In genomic region chr11:97871816-97872215, GRCh38 we compare ENCODE assay signal across 2 cellular contexts.
TF ChIP-seq lines count a peak whose summit lies in the region.

No MANE protein-coding gene starts in this region.

TF ChIP-seq in GM23338, 12 proteins besides CTCF, POLR2A, EP300 and RAD21 (continued from another document):
- no peak for TF ChIP-seq ZNF462 (CRISPR knock-in tag; IDR thresholded peaks at IDR 0.05)
- TF ChIP-seq NANOG (IDR thresholded peaks at IDR 0.05; ENCODE audit: borderline replicate concordance): no peak
- TF ChIP-seq ETS1 (IDR thresholded peaks at IDR 0.05): no peak
- no peak for TF ChIP-seq JUNB (IDR thresholded peaks at IDR 0.05; ENCODE audit: unreplicated experiment)
- TF ChIP-seq ZNF114 (CRISPR knock-in tag; IDR thresholded peaks at IDR 0.05): no peak
- no peak for TF ChIP-seq REST (IDR thresholded peaks at IDR 0.05; ENCODE audit: unreplicated experiment)
- TF ChIP-seq POLR2AphosphoS5 (IDR thresholded peaks at IDR 0.05; ENCODE audit: low read depth): no peak
- TF ChIP-seq CREB1 (CRISPR knock-in tag; IDR thresholded peaks at IDR 0.05; ENCODE audit: low read depth): no peak
- no peak for TF ChIP-seq STAT1 (IDR thresholded peaks at IDR 0.05; ENCODE audit: unreplicated experiment)

TF ChIP-seq in K562, 482 proteins besides CTCF, POLR2A, EP300 and RAD21 (continued from another document):
- TF ChIP-seq ZNF398 (CRISPR knock-in tag; IDR thresholded peaks at IDR 0.05): no peak
- no peak for TF ChIP-seq BCLAF1 (IDR thresholded peaks at IDR 0.05; ENCODE audit: borderline replicate concordance in 1 of 2, control insufficient read depth in 1 of 2, low read depth in 2 of 2, low read length in 1 of 2)
- TF ChIP-seq ZBTB17 (CRISPR knock-in tag; IDR thresholded peaks at IDR 0.05): no peak
- no peak for TF ChIP-seq CBX1 (IDR thresholded peaks at IDR 0.05; ENCODE audit: low read depth)
- no peak for TF ChIP-seq NCOA1 (IDR thresholded peaks at IDR 0.05; ENCODE audit: low read depth)
- TF ChIP-seq DLX4 (CRISPR knock-in tag; IDR thresholded peaks at IDR 0.05): no peak
- TF ChIP-seq TOE1 (IDR thresholded peaks at IDR 0.05; ENCODE audit: borderline replicate concordance): no peak
- no peak for TF ChIP-seq TOE1 (CRISPR knock-in tag; IDR thresholded peaks at IDR 0.05; ENCODE audit: borderline replicate concordance, low read depth)
- no peak for TF ChIP-seq SUPT5H (IDR thresholded peaks at IDR 0.05)
- TF ChIP-seq ZNF644 (tag; IDR thresholded peaks at IDR 0.05; ENCODE audit: low read depth): no peak
- TF ChIP-seq HMGN3 (IDR thresholded peaks at IDR 0.05; ENCODE audit: borderline replicate concordance, extremely low read depth, insufficient read length, low read depth, low read length): no peak
